15 cellular contexts compared by ENCODE assay signal in genomic region chr5:118862596-118862995, GRCh38.
"Had no signal": no experiment of that assay in that cellular context is flagged by ENCODE, and none has a peak within 500 bp of the region (broad histone marks: within the 10 kb centered on the region; RNA-seq: fewer than 3 reads in every experiment).

No MANE protein-coding gene starts in this region.

- H3K4me3 ChIP-seq: body of pancreas, gastrocnemius medialis, left ventricle myocardium inferior, prostate gland, upper lobe of left lung had no signal

- DNase-seq: activated CD4-positive, alpha-beta T cell treated with anti-CD3 and anti-CD28 coated beads, Interleukin-2, amount 10 ng/mL, durations not matched to agents 7 days and 5 days; activated CD4-positive, CD25-positive, alpha-beta regulatory T cell; activated CD8-positive, alpha-beta memory T cell treated with anti-CD3 and anti-CD28 coated beads for 24 hours; activated naive CD4-positive, alpha-beta T cell treated with anti-CD3 and anti-CD28 coated beads, Interleukin-2, amount 10 ng/mL, durations not matched to agents 7 days and 5 days; activated T-cell treated with anti-CD3 and anti-CD28 coated beads for 4 hours; body of pancreas; effector memory CD8-positive, alpha-beta T cell; gastrocnemius medialis; islet precursor cell; left ventricle myocardium inferior; nephron progenitor cell; stimulated activated naive CD4-positive, alpha-beta T cell treated with Interleukin-2 at 50 U/mL for 16 hours; T-helper 2 cell; upper lobe of left lung had no signal

- H3K27ac ChIP-seq: body of pancreas, gastrocnemius medialis, left ventricle myocardium inferior, prostate gland, upper lobe of left lung had no signal
